In genomic region chr4:16000708-16001483, GRCh38 we compare ENCODE assay signal across 12 cellular contexts. TPM values are rescaled to one million over a fixed set of nuclear protein-coding genes. Genes with fewer than 3 reads are reported as not detected.
DNase-seq lines count a peak whose midpoint lies in the region; ATAC-seq, FAIRE-seq and TF ChIP-seq lines count a peak whose summit lies in the region.
"Had no signal": no experiment of that assay in that cellular context is flagged by ENCODE, and none has a peak within 500 bp of the region (broad histone marks: within the 10 kb centered on the region; RNA-seq: fewer than 3 reads in every experiment).

No MANE protein-coding gene starts in this region.

- no peaks in the 10 kb centered on the region for H3K36me3 Mint-ChIP-seq in astrocyte (ENCODE audit: low read depth, unreplicated experiment)

- H3K4me1 ChIP-seq in astrocyte (ENCODE audit: insufficient read depth, low read length) (peaks cover 2% of the 10 kb centered on the region), upper lobe of left lung (peaks cover 0 to 5% (median 0%) of the 10 kb centered on the region in 4 donors)
- H3K4me1 ChIP-seq: Peyer's patch had no signal

- no peaks in the 10 kb centered on the region for H3K79me2 ChIP-seq in astrocyte (ENCODE audit: insufficient read depth, low read length)

- ATAC-seq in Right ventricle myocardium inferior (peak; percentile 18), Right ventricle myocardium superior (ENCODE audit: poor library complexity) (no peak), HG03103 (IDR thresholded peaks at IDR 0.05; ENCODE audit: low read depth, unreplicated experiment) (peak; percentile 11), upper lobe of left lung (ENCODE audit: low FRiP score in 2 of 2) (peak; percentile 25 to 39)

- no peak overlapping the region for H3K4me3 ChIP-seq in astrocyte (ENCODE audit: insufficient read depth, low read depth, low read length)
- no peak overlapping the region for H3K4me3 ChIP-seq in upper lobe of left lung
- H3K4me3 ChIP-seq: Peyer's patch had no signal

- no peak overlapping the region for H3K4me2 ChIP-seq in astrocyte (ENCODE audit: low read length)

- H3K36me3 ChIP-seq in astrocyte (ENCODE audit: insufficient read depth, low read length), result no peaks in the 10 kb centered on the region
- no peaks in the 10 kb centered on the region for H3K36me3 ChIP-seq in upper lobe of left lung

- H3K9me3 ChIP-seq in astrocyte (ENCODE audit: insufficient read depth, low read depth, low read length), result no peaks in the 10 kb centered on the region
- H3K9me3 ChIP-seq in upper lobe of left lung, result no peaks in the 10 kb centered on the region
- H3K9me3 ChIP-seq: Peyer's patch had no signal

- no peak for DNase-seq in Right ventricle myocardium inferior (ENCODE audit: missing footprints)
- DNase-seq in Right ventricle myocardium superior, result no peak
- no peak for DNase-seq in astrocyte (ENCODE audit: low read depth)
- peak in 1 of 2 donors; percentile 16 for DNase-seq in upper lobe of left lung
- no peak for DNase-seq in central memory CD4-positive, alpha-beta T cell
- no peak for DNase-seq in NCI-H2029 treated with DMSO at 0.1 percent for 48 hours (lab: John Stamatoyannopoulos, UW)
- DNase-seq in GF-D8 (lab: John Stamatoyannopoulos, UW), result no peak

- no peak for FAIRE-seq in astrocyte (lab: Jason Lieb, UNC)

- peaks cover 5% of the 10 kb centered on the region for H3K4me1 Mint-ChIP-seq in astrocyte (ENCODE audit: low read depth, unreplicated experiment)

- no peaks in the 10 kb centered on the region for H3K9me3 Mint-ChIP-seq in astrocyte (ENCODE audit: unreplicated experiment)
- H3K9me3 Mint-ChIP-seq: activated T-helper 1 cell treated with anti-CD3 and anti-CD28 coated beads, Interleukin-12 subunit alpha, Interleukin-12 subunit beta, Interleukin-2, Interleukin-4 antibody, amounts not matched to agents 30 ng/mL and 10 ng/mL and 1 ng/mL, durations not matched to agents 14 hours and 24 hours and 36 hours; endodermal cell had no signal

- TF ChIP-seq CTCF in astrocyte (IDR thresholded peaks at IDR 0.05; ENCODE audit: insufficient read depth, low read depth, low read length) (no peak), upper lobe of left lung (IDR thresholded peaks at IDR 0.05) (no peak)

- no peaks in the 10 kb centered on the region for H3K27me3 Mint-ChIP-seq in astrocyte (ENCODE audit: low read depth, unreplicated experiment)

- H3K4me3 Mint-ChIP-seq in astrocyte (ENCODE audit: unreplicated experiment), result no peak overlapping the region
- H3K4me3 Mint-ChIP-seq: activated T-helper 1 cell treated with anti-CD3 and anti-CD28 coated beads, Interleukin-12 subunit alpha, Interleukin-12 subunit beta, Interleukin-2, Interleukin-4 antibody, amounts not matched to agents 30 ng/mL and 10 ng/mL and 1 ng/mL, durations not matched to agents 14 hours and 24 hours and 36 hours; endodermal cell had no signal

- 76 to 77% methylated on average over 12 of the region's 12 CpGs for WGBS in upper lobe of left lung, 2 donors

- intact Hi-C loops in Right ventricle myocardium inferior (cut with DNase I) (loop anchor here (2.0 to 5.0 kb wide), 4 partner anchors 39 to 519 kb away; partner anchors contain the start of gene FGFBP2), Right ventricle myocardium superior (cut with DNase I) (loop anchor here (5.0 to 10.0 kb wide), 2 partner anchors 119 to 196 kb away; no protein-coding TSS in a partner anchor)

- H2AFZ ChIP-seq in astrocyte (ENCODE audit: low read depth, low read length), result peak overlapping the region; percentile 48

- no peak overlapping the region for H3K27ac Mint-ChIP-seq in astrocyte (ENCODE audit: unreplicated experiment)
- H3K27ac Mint-ChIP-seq: activated T-helper 1 cell treated with anti-CD3 and anti-CD28 coated beads, Interleukin-12 subunit alpha, Interleukin-12 subunit beta, Interleukin-2, Interleukin-4 antibody, amounts not matched to agents 30 ng/mL and 10 ng/mL and 1 ng/mL, durations not matched to agents 14 hours and 24 hours and 36 hours; endodermal cell had no signal

- H3K9ac ChIP-seq in astrocyte (ENCODE audit: low read length), result no peak overlapping the region

- no peak for TF ChIP-seq EP300 in upper lobe of left lung (IDR thresholded peaks at IDR 0.05)

- H3K27ac ChIP-seq in astrocyte (ENCODE audit: low read depth, low read length) (no peak overlapping the region), upper lobe of left lung (no peak overlapping the region)
- H3K27ac ChIP-seq: Peyer's patch had no signal

- TF ChIP-seq POLR2A in upper lobe of left lung (IDR thresholded peaks at IDR 0.05), result no peak

- H4K20me1 ChIP-seq in astrocyte (ENCODE audit: insufficient read depth, low read length), result no peaks in the 10 kb centered on the region

- peaks cover 6% of the 10 kb centered on the region for H3K27me3 ChIP-seq in astrocyte (ENCODE audit: insufficient read depth, low read length)
- no peaks in the 10 kb centered on the region for H3K27me3 ChIP-seq in upper lobe of left lung
- H3K27me3 ChIP-seq: Peyer's patch had no signal

RNA-seq across cellular contexts. Expression of gene FGFBP2, which starts 37.9 kb away (rescaled TPM):
- 2.7 TPM for total RNA-seq in Right ventricle myocardium inferior
- 2.0 TPM for total RNA-seq in Right ventricle myocardium superior
- total RNA-seq in astrocyte, result not detected in 2 replicates
- 1 to 10 TPM in 5 of 6 donors, not detected in 1; 1.8 to 9.7 (median 3.8) TPM for total RNA-seq in upper lobe of left lung
- total RNA-seq: endodermal cell, occipital lobe, Peyer's patch had no signal
